1 cellular context compared by ENCODE assay signal in genomic region chr21:37383066-37383465, GRCh38.
TF ChIP-seq lines count a peak whose summit lies in the region.

No MANE protein-coding gene starts in this region.

TF ChIP-seq in K562, 482 proteins besides CTCF, POLR2A, EP300 and RAD21 (continued from another document):
- TF ChIP-seq, protein P1, sequence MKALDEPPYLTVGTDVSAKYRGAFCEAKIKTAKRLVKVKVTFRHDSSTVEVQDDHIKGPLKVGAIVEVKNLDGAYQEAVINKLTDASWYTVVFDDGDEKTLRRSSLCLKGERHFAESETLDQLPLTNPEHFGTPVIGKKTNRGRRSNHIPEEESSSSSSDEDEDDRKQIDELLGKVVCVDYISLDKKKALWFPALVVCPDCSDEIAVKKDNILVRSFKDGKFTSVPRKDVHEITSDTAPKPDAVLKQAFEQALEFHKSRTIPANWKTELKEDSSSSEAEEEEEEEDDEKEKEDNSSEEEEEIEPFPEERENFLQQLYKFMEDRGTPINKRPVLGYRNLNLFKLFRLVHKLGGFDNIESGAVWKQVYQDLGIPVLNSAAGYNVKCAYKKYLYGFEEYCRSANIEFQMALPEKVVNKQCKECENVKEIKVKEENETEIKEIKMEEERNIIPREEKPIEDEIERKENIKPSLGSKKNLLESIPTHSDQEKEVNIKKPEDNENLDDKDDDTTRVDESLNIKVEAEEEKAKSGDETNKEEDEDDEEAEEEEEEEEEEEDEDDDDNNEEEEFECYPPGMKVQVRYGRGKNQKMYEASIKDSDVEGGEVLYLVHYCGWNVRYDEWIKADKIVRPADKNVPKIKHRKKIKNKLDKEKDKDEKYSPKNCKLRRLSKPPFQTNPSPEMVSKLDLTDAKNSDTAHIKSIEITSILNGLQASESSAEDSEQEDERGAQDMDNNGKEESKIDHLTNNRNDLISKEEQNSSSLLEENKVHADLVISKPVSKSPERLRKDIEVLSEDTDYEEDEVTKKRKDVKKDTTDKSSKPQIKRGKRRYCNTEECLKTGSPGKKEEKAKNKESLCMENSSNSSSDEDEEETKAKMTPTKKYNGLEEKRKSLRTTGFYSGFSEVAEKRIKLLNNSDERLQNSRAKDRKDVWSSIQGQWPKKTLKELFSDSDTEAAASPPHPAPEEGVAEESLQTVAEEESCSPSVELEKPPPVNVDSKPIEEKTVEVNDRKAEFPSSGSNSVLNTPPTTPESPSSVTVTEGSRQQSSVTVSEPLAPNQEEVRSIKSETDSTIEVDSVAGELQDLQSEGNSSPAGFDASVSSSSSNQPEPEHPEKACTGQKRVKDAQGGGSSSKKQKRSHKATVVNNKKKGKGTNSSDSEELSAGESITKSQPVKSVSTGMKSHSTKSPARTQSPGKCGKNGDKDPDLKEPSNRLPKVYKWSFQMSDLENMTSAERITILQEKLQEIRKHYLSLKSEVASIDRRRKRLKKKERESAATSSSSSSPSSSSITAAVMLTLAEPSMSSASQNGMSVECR (CRISPR knock-in tag; IDR thresholded peaks at IDR 0.05), result no peak
- TF ChIP-seq, protein P2, sequence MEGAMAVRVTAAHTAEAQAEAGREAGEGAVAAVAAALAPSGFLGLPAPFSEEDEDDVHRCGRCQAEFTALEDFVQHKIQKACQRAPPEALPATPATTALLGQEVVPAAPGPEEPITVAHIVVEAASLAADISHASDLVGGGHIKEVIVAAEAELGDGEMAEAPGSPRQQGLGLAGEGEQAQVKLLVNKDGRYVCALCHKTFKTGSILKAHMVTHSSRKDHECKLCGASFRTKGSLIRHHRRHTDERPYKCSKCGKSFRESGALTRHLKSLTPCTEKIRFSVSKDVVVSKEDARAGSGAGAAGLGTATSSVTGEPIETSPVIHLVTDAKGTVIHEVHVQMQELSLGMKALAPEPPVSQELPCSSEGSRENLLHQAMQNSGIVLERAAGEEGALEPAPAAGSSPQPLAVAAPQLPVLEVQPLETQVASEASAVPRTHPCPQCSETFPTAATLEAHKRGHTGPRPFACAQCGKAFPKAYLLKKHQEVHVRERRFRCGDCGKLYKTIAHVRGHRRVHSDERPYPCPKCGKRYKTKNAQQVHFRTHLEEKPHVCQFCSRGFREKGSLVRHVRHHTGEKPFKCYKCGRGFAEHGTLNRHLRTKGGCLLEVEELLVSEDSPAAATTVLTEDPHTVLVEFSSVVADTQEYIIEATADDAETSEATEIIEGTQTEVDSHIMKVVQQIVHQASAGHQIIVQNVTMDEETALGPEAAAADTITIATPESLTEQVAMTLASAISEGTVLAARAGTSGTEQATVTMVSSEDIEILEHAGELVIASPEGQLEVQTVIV (CRISPR knock-in tag; IDR thresholded peaks at IDR 0.05; ENCODE audit: borderline replicate concordance), result no peak
- TF ChIP-seq NBN (IDR thresholded peaks at IDR 0.05; ENCODE audit: low read depth) (no peak), SMARCA4 (IDR thresholded peaks at IDR 0.05) (no peak), FOSL1 (tag; conservative IDR thresholded peaks at IDR 0.05) (no peak)
- TF ChIP-seq, protein P3, sequence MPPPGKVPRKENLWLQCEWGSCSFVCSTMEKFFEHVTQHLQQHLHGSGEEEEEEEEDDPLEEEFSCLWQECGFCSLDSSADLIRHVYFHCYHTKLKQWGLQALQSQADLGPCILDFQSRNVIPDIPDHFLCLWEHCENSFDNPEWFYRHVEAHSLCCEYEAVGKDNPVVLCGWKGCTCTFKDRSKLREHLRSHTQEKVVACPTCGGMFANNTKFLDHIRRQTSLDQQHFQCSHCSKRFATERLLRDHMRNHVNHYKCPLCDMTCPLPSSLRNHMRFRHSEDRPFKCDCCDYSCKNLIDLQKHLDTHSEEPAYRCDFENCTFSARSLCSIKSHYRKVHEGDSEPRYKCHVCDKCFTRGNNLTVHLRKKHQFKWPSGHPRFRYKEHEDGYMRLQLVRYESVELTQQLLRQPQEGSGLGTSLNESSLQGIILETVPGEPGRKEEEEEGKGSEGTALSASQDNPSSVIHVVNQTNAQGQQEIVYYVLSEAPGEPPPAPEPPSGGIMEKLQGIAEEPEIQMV (tag; conservative IDR thresholded peaks at IDR 0.05; ENCODE audit: low read depth), result no peak
